ENCODE assay signal across 2 cellular contexts in the genomic region with DNA sequence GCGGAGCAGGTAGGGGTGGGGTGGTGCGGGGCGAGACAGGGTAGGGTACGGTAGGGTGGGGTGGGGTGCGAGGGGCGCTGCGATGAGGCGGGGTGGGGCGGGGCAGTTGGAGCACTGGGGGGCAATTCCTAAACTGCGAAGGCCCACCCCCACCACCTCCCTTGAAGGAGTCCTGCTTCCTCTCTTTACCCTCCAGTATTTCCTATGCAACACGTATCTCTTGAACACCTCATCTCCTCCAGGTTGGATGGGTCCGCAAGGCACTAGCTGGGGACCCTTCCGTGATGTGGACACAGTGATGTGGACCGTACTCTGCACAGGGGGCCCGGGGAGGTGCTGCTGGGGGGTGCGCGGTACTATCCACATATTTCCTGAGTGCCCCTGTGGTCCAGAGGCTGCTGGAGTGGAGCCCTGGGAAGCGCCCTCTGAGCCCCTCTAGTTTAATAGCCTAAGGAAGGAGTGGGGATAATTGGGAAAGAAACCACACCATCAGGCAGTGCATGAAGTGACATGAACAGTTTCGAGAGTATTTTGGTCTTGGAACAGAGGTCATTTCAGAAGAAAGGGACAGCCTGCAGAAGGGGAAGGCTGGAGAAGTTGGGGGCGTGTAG.
TF ChIP-seq lines count a peak whose summit lies in the region.

No MANE protein-coding gene starts in this region.

TF ChIP-seq in HCT116, 20 proteins besides CTCF, POLR2A, EP300 and RAD21 (continued from another document):
- TF ChIP-seq YY1 (IDR thresholded peaks at IDR 0.05; ENCODE audit: extremely low read depth, insufficient replicate concordance, low read depth, low read length) (no peak), ELF1 (IDR thresholded peaks at IDR 0.05; ENCODE audit: borderline replicate concordance, low read depth) (no peak), EZH2phosphoT487 (IDR thresholded peaks at IDR 0.05; ENCODE audit: borderline replicate concordance) (no peak), ATF3 (IDR thresholded peaks at IDR 0.05) (no peak), SRF (IDR thresholded peaks at IDR 0.05; ENCODE audit: low read depth) (no peak), ZNF274 (IDR thresholded peaks at IDR 0.05; ENCODE audit: low read depth, low read length) (no peak), JUND (IDR thresholded peaks at IDR 0.05) (no peak), POLR2AphosphoS5 (IDR thresholded peaks at IDR 0.05; ENCODE audit: low read depth, low read length) (no peak)
- TF ChIP-seq, protein P1, sequence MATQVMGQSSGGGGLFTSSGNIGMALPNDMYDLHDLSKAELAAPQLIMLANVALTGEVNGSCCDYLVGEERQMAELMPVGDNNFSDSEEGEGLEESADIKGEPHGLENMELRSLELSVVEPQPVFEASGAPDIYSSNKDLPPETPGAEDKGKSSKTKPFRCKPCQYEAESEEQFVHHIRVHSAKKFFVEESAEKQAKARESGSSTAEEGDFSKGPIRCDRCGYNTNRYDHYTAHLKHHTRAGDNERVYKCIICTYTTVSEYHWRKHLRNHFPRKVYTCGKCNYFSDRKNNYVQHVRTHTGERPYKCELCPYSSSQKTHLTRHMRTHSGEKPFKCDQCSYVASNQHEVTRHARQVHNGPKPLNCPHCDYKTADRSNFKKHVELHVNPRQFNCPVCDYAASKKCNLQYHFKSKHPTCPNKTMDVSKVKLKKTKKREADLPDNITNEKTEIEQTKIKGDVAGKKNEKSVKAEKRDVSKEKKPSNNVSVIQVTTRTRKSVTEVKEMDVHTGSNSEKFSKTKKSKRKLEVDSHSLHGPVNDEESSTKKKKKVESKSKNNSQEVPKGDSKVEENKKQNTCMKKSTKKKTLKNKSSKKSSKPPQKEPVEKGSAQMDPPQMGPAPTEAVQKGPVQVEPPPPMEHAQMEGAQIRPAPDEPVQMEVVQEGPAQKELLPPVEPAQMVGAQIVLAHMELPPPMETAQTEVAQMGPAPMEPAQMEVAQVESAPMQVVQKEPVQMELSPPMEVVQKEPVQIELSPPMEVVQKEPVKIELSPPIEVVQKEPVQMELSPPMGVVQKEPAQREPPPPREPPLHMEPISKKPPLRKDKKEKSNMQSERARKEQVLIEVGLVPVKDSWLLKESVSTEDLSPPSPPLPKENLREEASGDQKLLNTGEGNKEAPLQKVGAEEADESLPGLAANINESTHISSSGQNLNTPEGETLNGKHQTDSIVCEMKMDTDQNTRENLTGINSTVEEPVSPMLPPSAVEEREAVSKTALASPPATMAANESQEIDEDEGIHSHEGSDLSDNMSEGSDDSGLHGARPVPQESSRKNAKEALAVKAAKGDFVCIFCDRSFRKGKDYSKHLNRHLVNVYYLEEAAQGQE (IDR thresholded peaks at IDR 0.05; ENCODE audit: low read depth): no peak
- TF ChIP-seq, protein P2, sequence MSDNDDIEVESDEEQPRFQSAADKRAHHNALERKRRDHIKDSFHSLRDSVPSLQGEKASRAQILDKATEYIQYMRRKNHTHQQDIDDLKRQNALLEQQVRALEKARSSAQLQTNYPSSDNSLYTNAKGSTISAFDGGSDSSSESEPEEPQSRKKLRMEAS (IDR thresholded peaks at IDR 0.05): no peak

TF ChIP-seq in WTC11, 78 proteins besides CTCF, POLR2A, EP300 and RAD21 (continued from another document):
- TF ChIP-seq, protein P3, sequence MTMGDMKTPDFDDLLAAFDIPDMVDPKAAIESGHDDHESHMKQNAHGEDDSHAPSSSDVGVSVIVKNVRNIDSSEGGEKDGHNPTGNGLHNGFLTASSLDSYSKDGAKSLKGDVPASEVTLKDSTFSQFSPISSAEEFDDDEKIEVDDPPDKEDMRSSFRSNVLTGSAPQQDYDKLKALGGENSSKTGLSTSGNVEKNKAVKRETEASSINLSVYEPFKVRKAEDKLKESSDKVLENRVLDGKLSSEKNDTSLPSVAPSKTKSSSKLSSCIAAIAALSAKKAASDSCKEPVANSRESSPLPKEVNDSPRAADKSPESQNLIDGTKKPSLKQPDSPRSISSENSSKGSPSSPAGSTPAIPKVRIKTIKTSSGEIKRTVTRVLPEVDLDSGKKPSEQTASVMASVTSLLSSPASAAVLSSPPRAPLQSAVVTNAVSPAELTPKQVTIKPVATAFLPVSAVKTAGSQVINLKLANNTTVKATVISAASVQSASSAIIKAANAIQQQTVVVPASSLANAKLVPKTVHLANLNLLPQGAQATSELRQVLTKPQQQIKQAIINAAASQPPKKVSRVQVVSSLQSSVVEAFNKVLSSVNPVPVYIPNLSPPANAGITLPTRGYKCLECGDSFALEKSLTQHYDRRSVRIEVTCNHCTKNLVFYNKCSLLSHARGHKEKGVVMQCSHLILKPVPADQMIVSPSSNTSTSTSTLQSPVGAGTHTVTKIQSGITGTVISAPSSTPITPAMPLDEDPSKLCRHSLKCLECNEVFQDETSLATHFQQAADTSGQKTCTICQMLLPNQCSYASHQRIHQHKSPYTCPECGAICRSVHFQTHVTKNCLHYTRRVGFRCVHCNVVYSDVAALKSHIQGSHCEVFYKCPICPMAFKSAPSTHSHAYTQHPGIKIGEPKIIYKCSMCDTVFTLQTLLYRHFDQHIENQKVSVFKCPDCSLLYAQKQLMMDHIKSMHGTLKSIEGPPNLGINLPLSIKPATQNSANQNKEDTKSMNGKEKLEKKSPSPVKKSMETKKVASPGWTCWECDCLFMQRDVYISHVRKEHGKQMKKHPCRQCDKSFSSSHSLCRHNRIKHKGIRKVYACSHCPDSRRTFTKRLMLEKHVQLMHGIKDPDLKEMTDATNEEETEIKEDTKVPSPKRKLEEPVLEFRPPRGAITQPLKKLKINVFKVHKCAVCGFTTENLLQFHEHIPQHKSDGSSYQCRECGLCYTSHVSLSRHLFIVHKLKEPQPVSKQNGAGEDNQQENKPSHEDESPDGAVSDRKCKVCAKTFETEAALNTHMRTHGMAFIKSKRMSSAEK (CRISPR knock-in tag; IDR thresholded peaks at IDR 0.05; ENCODE audit: borderline replicate concordance): no peak
- TF ChIP-seq EMX1 (CRISPR knock-in tag; IDR thresholded peaks at IDR 0.05): no peak
- TF ChIP-seq NR1H2 (CRISPR knock-in tag; IDR thresholded peaks at IDR 0.05): no peak
- TF ChIP-seq, protein P4, sequence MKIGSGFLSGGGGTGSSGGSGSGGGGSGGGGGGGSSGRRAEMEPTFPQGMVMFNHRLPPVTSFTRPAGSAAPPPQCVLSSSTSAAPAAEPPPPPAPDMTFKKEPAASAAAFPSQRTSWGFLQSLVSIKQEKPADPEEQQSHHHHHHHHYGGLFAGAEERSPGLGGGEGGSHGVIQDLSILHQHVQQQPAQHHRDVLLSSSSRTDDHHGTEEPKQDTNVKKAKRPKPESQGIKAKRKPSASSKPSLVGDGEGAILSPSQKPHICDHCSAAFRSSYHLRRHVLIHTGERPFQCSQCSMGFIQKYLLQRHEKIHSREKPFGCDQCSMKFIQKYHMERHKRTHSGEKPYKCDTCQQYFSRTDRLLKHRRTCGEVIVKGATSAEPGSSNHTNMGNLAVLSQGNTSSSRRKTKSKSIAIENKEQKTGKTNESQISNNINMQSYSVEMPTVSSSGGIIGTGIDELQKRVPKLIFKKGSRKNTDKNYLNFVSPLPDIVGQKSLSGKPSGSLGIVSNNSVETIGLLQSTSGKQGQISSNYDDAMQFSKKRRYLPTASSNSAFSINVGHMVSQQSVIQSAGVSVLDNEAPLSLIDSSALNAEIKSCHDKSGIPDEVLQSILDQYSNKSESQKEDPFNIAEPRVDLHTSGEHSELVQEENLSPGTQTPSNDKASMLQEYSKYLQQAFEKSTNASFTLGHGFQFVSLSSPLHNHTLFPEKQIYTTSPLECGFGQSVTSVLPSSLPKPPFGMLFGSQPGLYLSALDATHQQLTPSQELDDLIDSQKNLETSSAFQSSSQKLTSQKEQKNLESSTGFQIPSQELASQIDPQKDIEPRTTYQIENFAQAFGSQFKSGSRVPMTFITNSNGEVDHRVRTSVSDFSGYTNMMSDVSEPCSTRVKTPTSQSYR (CRISPR knock-in tag; IDR thresholded peaks at IDR 0.05): no peak
- TF ChIP-seq, protein P5, sequence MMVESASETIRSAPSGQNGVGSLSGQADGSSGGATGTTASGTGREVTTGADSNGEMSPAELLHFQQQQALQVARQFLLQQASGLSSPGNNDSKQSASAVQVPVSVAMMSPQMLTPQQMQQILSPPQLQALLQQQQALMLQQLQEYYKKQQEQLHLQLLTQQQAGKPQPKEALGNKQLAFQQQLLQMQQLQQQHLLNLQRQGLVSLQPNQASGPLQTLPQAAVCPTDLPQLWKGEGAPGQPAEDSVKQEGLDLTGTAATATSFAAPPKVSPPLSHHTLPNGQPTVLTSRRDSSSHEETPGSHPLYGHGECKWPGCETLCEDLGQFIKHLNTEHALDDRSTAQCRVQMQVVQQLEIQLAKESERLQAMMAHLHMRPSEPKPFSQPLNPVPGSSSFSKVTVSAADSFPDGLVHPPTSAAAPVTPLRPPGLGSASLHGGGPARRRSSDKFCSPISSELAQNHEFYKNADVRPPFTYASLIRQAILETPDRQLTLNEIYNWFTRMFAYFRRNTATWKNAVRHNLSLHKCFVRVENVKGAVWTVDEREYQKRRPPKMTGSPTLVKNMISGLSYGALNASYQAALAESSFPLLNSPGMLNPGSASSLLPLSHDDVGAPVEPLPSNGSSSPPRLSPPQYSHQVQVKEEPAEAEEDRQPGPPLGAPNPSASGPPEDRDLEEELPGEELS (CRISPR knock-in tag; IDR thresholded peaks at IDR 0.05): no peak
- no peak for TF ChIP-seq JAZF1 (CRISPR knock-in tag; IDR thresholded peaks at IDR 0.05)
- TF ChIP-seq ATF1 (CRISPR knock-in tag; IDR thresholded peaks at IDR 0.05): no peak
- no peak for TF ChIP-seq CREM (CRISPR knock-in tag; IDR thresholded peaks at IDR 0.05)
- no peak for TF ChIP-seq ELF4 (CRISPR knock-in tag; IDR thresholded peaks at IDR 0.05; ENCODE audit: low read depth)
- TF ChIP-seq USF1 (CRISPR knock-in tag; IDR thresholded peaks at IDR 0.05): no peak
- no peak for TF ChIP-seq ZBTB21 (CRISPR knock-in tag; IDR thresholded peaks at IDR 0.05; ENCODE audit: borderline replicate concordance)
- TF ChIP-seq, protein P6, sequence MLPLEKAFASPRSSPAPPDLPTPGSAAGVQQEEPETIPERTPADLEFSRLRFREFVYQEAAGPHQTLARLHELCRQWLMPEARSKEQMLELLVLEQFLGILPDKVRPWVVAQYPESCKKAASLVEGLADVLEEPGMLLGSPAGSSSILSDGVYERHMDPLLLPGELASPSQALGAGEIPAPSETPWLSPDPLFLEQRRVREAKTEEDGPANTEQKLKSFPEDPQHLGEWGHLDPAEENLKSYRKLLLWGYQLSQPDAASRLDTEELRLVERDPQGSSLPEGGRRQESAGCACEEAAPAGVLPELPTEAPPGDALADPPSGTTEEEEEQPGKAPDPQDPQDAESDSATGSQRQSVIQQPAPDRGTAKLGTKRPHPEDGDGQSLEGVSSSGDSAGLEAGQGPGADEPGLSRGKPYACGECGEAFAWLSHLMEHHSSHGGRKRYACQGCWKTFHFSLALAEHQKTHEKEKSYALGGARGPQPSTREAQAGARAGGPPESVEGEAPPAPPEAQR (CRISPR knock-in tag; IDR thresholded peaks at IDR 0.05): no peak
- no peak for TF ChIP-seq ZNF317 (CRISPR knock-in tag; IDR thresholded peaks at IDR 0.05; ENCODE audit: borderline replicate concordance, low read depth)
- no peak for TF ChIP-seq ZNF232 (CRISPR knock-in tag; IDR thresholded peaks at IDR 0.05)
- no peak for TF ChIP-seq HMGXB4 (CRISPR knock-in tag; IDR thresholded peaks at IDR 0.05)
- no peak for TF ChIP-seq TEAD1 (CRISPR knock-in tag; IDR thresholded peaks at IDR 0.05)
